8 cellular contexts compared by ENCODE assay signal in the genomic region with DNA sequence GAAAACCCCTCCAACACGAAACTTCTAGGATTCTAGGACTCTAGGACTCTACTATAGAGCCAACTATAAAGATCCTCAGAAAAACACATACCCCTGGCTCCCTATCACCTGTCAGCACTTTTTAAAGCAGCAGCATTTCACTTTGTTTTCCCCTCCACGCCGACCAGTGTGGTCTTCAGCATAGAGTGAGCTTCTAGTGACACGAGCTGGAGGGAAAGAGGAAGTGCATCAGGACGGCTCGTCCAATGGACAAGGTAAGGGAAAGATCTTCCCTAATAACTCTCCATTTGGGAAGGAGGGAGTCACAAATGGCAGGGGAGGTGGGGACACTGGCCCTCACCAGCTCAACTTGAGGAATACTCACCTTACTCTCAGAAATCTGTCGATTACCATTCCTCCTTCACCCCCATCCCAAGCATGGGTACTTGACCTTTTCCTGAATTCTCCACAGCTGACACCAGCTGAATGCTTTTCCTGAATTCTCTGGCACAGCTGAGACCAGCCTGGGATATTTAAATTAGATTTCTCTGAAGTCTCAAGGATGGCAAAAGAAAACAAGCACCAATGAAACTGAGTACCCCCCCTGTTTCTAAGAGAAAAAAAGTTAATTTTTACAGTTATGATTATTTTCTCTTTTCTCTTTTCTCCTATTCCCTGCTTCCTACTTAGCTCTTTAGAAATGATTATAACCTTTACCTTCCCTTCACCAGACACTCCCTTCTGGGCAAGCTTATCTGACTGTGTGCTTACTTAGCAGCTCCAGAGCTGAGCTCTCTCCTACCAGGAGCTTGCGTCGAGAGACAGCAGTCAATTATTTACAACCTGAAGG. TPM values are rescaled to one million over a fixed set of nuclear protein-coding genes. Genes with fewer than 3 reads are reported as not detected.
A peak's percentile ranks its signal among the peaks of the same experiment; 100 is the strongest.
DNase-seq lines count a peak whose midpoint lies in the region; TF ChIP-seq lines count a peak whose summit lies in the region.

No MANE protein-coding gene starts in this region.

- peak overlapping the region; percentile 46 for H3K9ac ChIP-seq in adipocyte (ENCODE audit: low read length)

- no peak for TF ChIP-seq POLR2A in sigmoid colon (IDR thresholded peaks at IDR 0.05)

- in situ Hi-C loops in ACHN (cut with HindIII; ENCODE audit: low pct_ligation_motif_present, low pct_unique_long_range_greater_than_20kb, low sequenced_read_pairs): no loop called here

- H3K9me3 ChIP-seq in adipocyte (ENCODE audit: control insufficient read depth, low read length): no peaks in the 10 kb centered on the region
- no peaks in the 10 kb centered on the region for H3K9me3 ChIP-seq in right atrium auricular region
- no peaks in the 10 kb centered on the region for H3K9me3 ChIP-seq in sigmoid colon

- H3K27me3 ChIP-seq in adipocyte (replicated peaks; ENCODE audit: control insufficient read depth, insufficient read depth, low read length) (no peaks in the 10 kb centered on the region), right atrium auricular region (no peaks in the 10 kb centered on the region), sigmoid colon (no peaks in the 10 kb centered on the region)

- H3K36me3 ChIP-seq in adipocyte (ENCODE audit: control insufficient read depth, insufficient read depth, low read length, severe bottlenecking): no peaks in the 10 kb centered on the region
- H3K36me3 ChIP-seq in right atrium auricular region: no peaks in the 10 kb centered on the region
- no peaks in the 10 kb centered on the region for H3K36me3 ChIP-seq in sigmoid colon

- peak overlapping the region; percentile 20 to 22 for H3K27ac ChIP-seq in right atrium auricular region
- H3K27ac ChIP-seq in sigmoid colon: peak overlapping the region in 1 of 4 donors; percentile 85

- peaks cover 75% of the 10 kb centered on the region for H3K4me1 ChIP-seq in adipocyte (ENCODE audit: control insufficient read depth, insufficient read depth, low read length)
- H3K4me1 ChIP-seq in right atrium auricular region: peaks cover 0 to 54% of the 10 kb centered on the region in 2 donors
- peaks cover 0 to 48% (median 29%) of the 10 kb centered on the region in 4 donors for H3K4me1 ChIP-seq in sigmoid colon

- POLR2A ChIA-PET in GM10248 (lab: Yijun Ruan, JAX): no interaction called here

- no peak overlapping the region for H3K4me3 ChIP-seq in adipocyte (ENCODE audit: low read length)
- H3K4me3 ChIP-seq in right atrium auricular region: no peak overlapping the region
- no peak overlapping the region for H3K4me3 ChIP-seq in sigmoid colon

- DNase-seq in ACHN (peak; percentile 40), GM10248 (ENCODE audit: extremely low spot score) (no peak), NCI-H2196 (lab: John Stamatoyannopoulos, UW; ENCODE audit: unreplicated experiment) (peak; percentile 35), adipocyte (ENCODE audit: low read depth) (peak; percentile 73), right atrium auricular region (ENCODE audit: low spot score) (no peak), sigmoid colon (peak; percentile 84), ecto neural progenitor cell (ENCODE audit: low spot score) (no peak), GOT3 (lab: John Stamatoyannopoulos, UW) (no peak)

- TF ChIP-seq EP300 in sigmoid colon (IDR thresholded peaks at IDR 0.05): no peak

- 7 to 23% methylated on average over 9 of the region's 9 CpGs for WGBS in sigmoid colon, 2 donors

- CTCF ChIA-PET in GM10248 (lab: Yijun Ruan, JAX): interaction anchor here (0.6 to 8.7 kb wide), 10 partner anchors 9 to 457 kb away, joined by 3 to 107 read pairs (median 18); partner anchors contain the start of gene HTR3B

- intact Hi-C loops in sigmoid colon (cut with DNase I): loop anchor here (1.0 kb wide), 2 partner anchors 269 to 367 kb away; no protein-coding TSS in a partner anchor

- TF ChIP-seq CTCF in GM10248 (IDR thresholded peaks at IDR 0.05; ENCODE audit: control extremely low read depth, extremely low read depth, low read depth, missing control alignments) (peak; percentile 40), right atrium auricular region (IDR thresholded peaks at IDR 0.05) (peak; percentile 58 to 75), sigmoid colon (IDR thresholded peaks at IDR 0.05) (peak; percentile 52 to 66 (median 66))

RNA-seq across cellular contexts. Expression of gene NNMT, which starts 33.3 kb away (rescaled TPM):
- total RNA-seq in right atrium auricular region (100 to 1,000 TPM in 1 of 2 donors, 10 to 100 TPM in 1; 83.7 to 240 TPM), sigmoid colon (100 to 1,000 TPM; 126 to 960 (median 409) TPM)
- polyA plus RNA-seq in sigmoid colon: 100 to 1,000 TPM in 2 of 3 donors, 10 to 100 TPM in 1; 28.0 to 208 (median 201) TPM

Comparison
In these comparisons a context has a peak if more than half of its experiments do, and no peak if none do; other contexts are left out.
1. DNase-seq: peak in ACHN (single experiment), NCI-H2196 (single experiment), adipocyte (single experiment) and sigmoid colon (single experiment); none in GM10248 (single experiment), right atrium auricular region (single experiment), ecto neural progenitor cell (single experiment) and GOT3 (single experiment).
2. Peak in every context shown above with its lines, with median percentiles within 50 percentile points of each other: CTCF ChIP-seq.